ENCODE assay signal across 9 cellular contexts in genomic region chr2:19868224-19868623, GRCh38. TPM values are rescaled to one million over a fixed set of nuclear protein-coding genes. Genes with fewer than 3 reads are reported as not detected.
DNase-seq lines count a peak whose midpoint lies in the region; ATAC-seq and TF ChIP-seq lines count a peak whose summit lies in the region.
"Had no signal": no experiment of that assay in that cellular context is flagged by ENCODE, and none has a peak within 500 bp of the region (broad histone marks: within the 10 kb centered on the region; RNA-seq: fewer than 3 reads in every experiment).

No MANE protein-coding gene starts in this region.

- H3K4me1 ChIP-seq in Caco-2 (no peaks in the 10 kb centered on the region), neural progenitor cell (no peaks in the 10 kb centered on the region)

- POLR2A ChIA-PET in Caco-2 (lab: Charles Lee) = no interaction called here

- no peak overlapping the region for H3K9ac ChIP-seq in neural progenitor cell

- H3K27me3 Mint-ChIP-seq in Caco-2 (ENCODE audit: insufficient read depth, unreplicated experiment) (no peaks in the 10 kb centered on the region), neural progenitor cell (ENCODE audit: insufficient read depth, low read depth) (peaks cover 20% of the 10 kb centered on the region)

- no peaks in the 10 kb centered on the region for H3K9me3 Mint-ChIP-seq in Caco-2 (ENCODE audit: unreplicated experiment)
- H3K9me3 Mint-ChIP-seq in neural progenitor cell = no peaks in the 10 kb centered on the region

- H3K36me3 Mint-ChIP-seq in Caco-2 (ENCODE audit: insufficient read depth, unreplicated experiment) = no peaks in the 10 kb centered on the region
- no peaks in the 10 kb centered on the region for H3K36me3 Mint-ChIP-seq in neural progenitor cell

- H3K4me3 ChIP-seq in Caco-2 (ENCODE audit: low read depth, low read length) (peak overlapping the region; percentile 44), dorsolateral prefrontal cortex (peak overlapping the region in 47 of 59 donors; percentile 20 to 73 (median 49)), neural progenitor cell (peak overlapping the region; percentile 51)

- peak overlapping the region; percentile 81 for H3K4me3 Mint-ChIP-seq in Caco-2 (ENCODE audit: unreplicated experiment)
- peak overlapping the region; percentile 7 for H3K4me3 Mint-ChIP-seq in neural progenitor cell

- intact Hi-C loops in Caco-2 (cut with micrococcal nuclease; ENCODE audit: unreplicated experiment) (loop anchor here (10.0 kb wide), 3 partner anchors 183 to 1433 kb away; no protein-coding TSS in a partner anchor), dorsolateral prefrontal cortex (cut with DNase I) (loop anchor here (5.0 to 10.0 kb wide), 4 partner anchors 506 to 1483 kb away; no protein-coding TSS in a partner anchor)

- no peaks in the 10 kb centered on the region for H3K79me2 ChIP-seq in neural progenitor cell (ENCODE audit: low read depth)

- H3K27ac ChIP-seq in dorsolateral prefrontal cortex (no peak overlapping the region), neural progenitor cell (no peak overlapping the region)

- H3F3A ChIP-seq in neural progenitor cell (ENCODE audit: low read depth) = peaks cover 3% of the 10 kb centered on the region

- H3K36me3 ChIP-seq in Caco-2 (ENCODE audit: control insufficient read depth, insufficient read depth, low read length) = no peaks in the 10 kb centered on the region
- no peaks in the 10 kb centered on the region for H3K36me3 ChIP-seq in neural progenitor cell

- H3K9me3 ChIP-seq in Caco-2 (no peaks in the 10 kb centered on the region), neural progenitor cell (ENCODE audit: low read depth) (no peaks in the 10 kb centered on the region)

- no peaks in the 10 kb centered on the region for H4K20me1 ChIP-seq in neural progenitor cell (ENCODE audit: low read depth)

- BruUV-seq in Caco-2 (replicated peaks; lab: Mats Ljungman, UMichigan) = no TSS peak

- H3K27ac Mint-ChIP-seq in Caco-2 (ENCODE audit: unreplicated experiment) (peak overlapping the region; percentile 63), neural progenitor cell (no peak overlapping the region)

- H3K27me3 ChIP-seq in Caco-2 (replicated peaks; ENCODE audit: control insufficient read depth, insufficient read depth, low read length) (no peaks in the 10 kb centered on the region), dorsolateral prefrontal cortex (peaks cover 0 to 33% (median 6%) of the 10 kb centered on the region in 45 donors), neural progenitor cell (peaks cover 40% of the 10 kb centered on the region)

- CTCF ChIA-PET in Caco-2 (lab: Charles Lee) = no interaction called here

- ATAC-seq in HG02870 (IDR thresholded peaks at IDR 0.05; ENCODE audit: unreplicated experiment) (peak; percentile 4), GM21619 (IDR thresholded peaks at IDR 0.05; ENCODE audit: unreplicated experiment) (no peak)

- H2AFZ ChIP-seq in neural progenitor cell (replicated peaks) = peak overlapping the region; percentile 100

- no peak for DNase-seq in Caco-2
- no peak for DNase-seq in dorsolateral prefrontal cortex
- no peak for DNase-seq in neural progenitor cell (ENCODE audit: low spot score)
- no peak for DNase-seq in activated CD4-positive, CD25-positive, alpha-beta regulatory T cell (lab: John Stamatoyannopoulos, UW)
- no peak for DNase-seq in HCEC 1CT
- DNase-seq in NAMALWA (ENCODE audit: low spot score) = no peak
- DNase-seq: NCI-H1092 had no signal

- H3K4me1 Mint-ChIP-seq in Caco-2 (ENCODE audit: low read depth, unreplicated experiment) (no peaks in the 10 kb centered on the region), neural progenitor cell (peaks cover 3% of the 10 kb centered on the region)

- peak overlapping the region; percentile 86 for H3K4me2 ChIP-seq in neural progenitor cell

- TF ChIP-seq CTCF in Caco-2 (IDR thresholded peaks at IDR 0.05; ENCODE audit: insufficient read depth in 1 of 2, low read depth in 1 of 2, low read length in 1 of 2, severe bottlenecking in 1 of 2, unreplicated experiment in 1 of 2) = no peak
- TF ChIP-seq CTCF in dorsolateral prefrontal cortex (IDR thresholded peaks at IDR 0.05 in 54 of 56, conservative IDR thresholded peaks at IDR 0.05 in 2 of 56; ENCODE audit: low read depth in 1 of 56, partially characterized antibody in 56 of 56) = no peak
- no peak for TF ChIP-seq CTCF in neural progenitor cell (IDR thresholded peaks at IDR 0.05)

RNA-seq across cellular contexts. Expression of gene TTC32, which starts 33.6 kb away (rescaled TPM):
- total RNA-seq in Caco-2 (2022) (15.5 and 16.8 TPM in 2 replicates), dorsolateral prefrontal cortex (10 to 100 TPM in 118 of 120 experiments, 1 to 10 TPM in 2; 8.8 to 38.7 (median 18.3) TPM), neural progenitor cell (ENCODE audit: low replicate concordance) (21.3 and 27.9 TPM in 2 replicates)
